Comparison of ENCODE assay signal across 14 cellular contexts in the genomic region with DNA sequence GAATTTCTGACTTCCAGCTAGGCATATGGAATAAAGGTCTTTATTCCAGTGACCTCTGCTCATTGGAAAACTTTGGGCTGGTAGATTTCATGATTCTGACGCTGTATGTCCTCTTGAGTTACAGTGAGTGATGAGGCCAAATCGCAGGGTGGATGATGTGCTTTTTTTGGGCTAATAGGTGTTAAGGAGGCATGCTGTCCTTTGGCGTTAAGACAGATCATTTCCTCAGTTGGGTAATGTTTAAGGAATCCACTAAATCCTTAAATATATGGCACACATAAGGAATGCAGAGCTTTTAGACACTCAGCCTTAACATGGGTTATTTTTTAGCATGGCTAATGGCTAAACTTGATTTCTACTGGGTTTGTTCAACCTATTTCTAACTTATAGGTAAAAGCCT.
A peak's percentile ranks its signal among the peaks of the same experiment; 100 is the strongest.
DNase-seq lines count a peak whose midpoint lies in the region; ATAC-seq, FAIRE-seq and TF ChIP-seq lines count a peak whose summit lies in the region.
"Had no signal": no experiment of that assay in that cellular context is flagged by ENCODE, and none has a peak within 500 bp of the region (broad histone marks: within the 10 kb centered on the region; RNA-seq: fewer than 3 reads in every experiment).

No MANE protein-coding gene starts in this region.

- peak overlapping the region; percentile 97 for H3K27ac Mint-ChIP-seq in memory B cell

- H3K36me3 ChIP-seq in adipocyte (ENCODE audit: control insufficient read depth, insufficient read depth, low read length, severe bottlenecking) (no peaks in the 10 kb centered on the region), thoracic aorta (no peaks in the 10 kb centered on the region), WERI-Rb-1 (no peaks in the 10 kb centered on the region)
- H3K36me3 ChIP-seq: left lung had no signal

- H3K9me3 ChIP-seq in adipocyte (ENCODE audit: control insufficient read depth, low read length), result no peaks in the 10 kb centered on the region
- no peaks in the 10 kb centered on the region for H3K9me3 ChIP-seq in thoracic aorta
- H3K9me3 ChIP-seq in WERI-Rb-1 (ENCODE audit: severe bottlenecking), result no peaks in the 10 kb centered on the region
- H3K9me3 ChIP-seq: left lung had no signal

- H3K9ac ChIP-seq in adipocyte (ENCODE audit: low read length), result no peak overlapping the region

- H3K4me3 Mint-ChIP-seq in memory B cell, result no peak overlapping the region
- H3K4me3 Mint-ChIP-seq: CD14-positive monocyte, H9, natural killer cell had no signal

- no peak for TF ChIP-seq CTCF in thoracic aorta (IDR thresholded peaks at IDR 0.05)
- TF ChIP-seq CTCF in WERI-Rb-1 (IDR thresholded peaks at IDR 0.05; ENCODE audit: low read depth, low read length), result no peak

- ATAC-seq in memory B cell (ENCODE audit: low read depth) (no peak), thoracic aorta (ENCODE audit: insufficient number of reproducible peaks, low FRiP score, low read depth) (no peak)
- ATAC-seq: K562, natural killer cell had no signal

- DNase-seq in HTR-8/SVneo (ENCODE audit: insufficient read length, low spot score) (no peak), adipocyte (ENCODE audit: low read depth) (peak; percentile 25), memory B cell (ENCODE audit: low spot score in 2 of 2) (no peak), thoracic aorta (ENCODE audit: low spot score) (no peak), NCI-H2029 (lab: John Stamatoyannopoulos, UW) (no peak), WERI-Rb-1 (no peak), occipital lobe (lab: John Stamatoyannopoulos, UW) (no peak)
- DNase-seq: DND-41, H9, left lung, natural killer cell, NCI-H1417 had no signal

- H3K27ac ChIP-seq in thoracic aorta, result peak overlapping the region; percentile 23 to 50
- no peak overlapping the region for H3K27ac ChIP-seq in WERI-Rb-1
- H3K27ac ChIP-seq: left lung had no signal

- FAIRE-seq in HTR-8/SVneo (lab: Jason Lieb, UNC), result peak; percentile 33
- FAIRE-seq: K562 had no signal

- H3K4me3 ChIP-seq in adipocyte (ENCODE audit: low read length) (no peak overlapping the region), thoracic aorta (no peak overlapping the region), WERI-Rb-1 (ENCODE audit: low read depth, low read length) (no peak overlapping the region)
- H3K4me3 ChIP-seq: K562, left lung had no signal

- H3K36me3 Mint-ChIP-seq in memory B cell, result no peaks in the 10 kb centered on the region
- H3K36me3 Mint-ChIP-seq: natural killer cell had no signal

- H3K9me3 Mint-ChIP-seq in memory B cell, result no peaks in the 10 kb centered on the region
- H3K9me3 Mint-ChIP-seq: H9, natural killer cell had no signal

- peaks cover 47% of the 10 kb centered on the region for H3K4me1 Mint-ChIP-seq in memory B cell

- no peaks in the 10 kb centered on the region for H3K27me3 Mint-ChIP-seq in memory B cell

- H3K27me3 ChIP-seq in adipocyte (replicated peaks; ENCODE audit: control insufficient read depth, insufficient read depth, low read length) (no peaks in the 10 kb centered on the region), thoracic aorta (replicated peaks; ENCODE audit: insufficient read depth) (no peaks in the 10 kb centered on the region), WERI-Rb-1 (ENCODE audit: insufficient read depth, low read depth, severe bottlenecking) (no peaks in the 10 kb centered on the region)
- H3K27me3 ChIP-seq: left lung had no signal

- H3K4me1 ChIP-seq in adipocyte (ENCODE audit: control insufficient read depth, insufficient read depth, low read length) (peaks cover 28% of the 10 kb centered on the region), thoracic aorta (ENCODE audit: control insufficient read depth in 1 of 2, low read depth in 2 of 2) (peaks cover 26 to 92% of the 10 kb centered on the region in 2 donors)
- H3K4me1 ChIP-seq: left lung had no signal
